In the genomic region with DNA sequence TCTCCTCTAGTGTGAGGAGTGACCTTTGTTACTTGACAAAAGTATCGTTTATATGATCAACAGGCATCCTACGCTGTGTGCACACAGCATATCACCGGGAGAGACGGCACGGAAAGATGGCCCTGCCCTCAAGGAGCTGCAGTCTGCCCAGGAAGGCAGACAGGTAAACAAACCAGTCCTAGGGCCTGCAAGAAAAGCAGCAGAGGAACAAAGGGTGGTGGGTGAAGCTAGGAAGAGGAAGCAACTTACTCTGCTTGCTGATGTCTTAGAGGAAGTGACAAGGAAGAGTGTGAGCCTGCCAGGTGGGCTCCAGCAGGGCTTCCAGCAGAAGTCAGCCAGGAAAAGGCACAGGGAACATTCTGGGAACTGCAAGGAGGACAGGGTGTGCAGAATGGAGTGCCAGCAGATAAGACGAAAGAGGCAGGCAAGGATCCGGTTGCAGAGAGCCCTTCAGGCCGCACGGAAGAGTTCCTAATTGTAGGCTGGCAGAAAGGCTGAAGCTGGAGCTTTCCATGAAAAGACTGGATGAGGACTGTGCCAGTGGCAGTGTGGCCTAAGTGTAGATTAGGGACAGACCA, we compare ENCODE assay signal across 9 cellular contexts.
DNase-seq lines count a peak whose midpoint lies in the region; ATAC-seq, FAIRE-seq and TF ChIP-seq lines count a peak whose summit lies in the region.
"Had no signal": no experiment of that assay in that cellular context is flagged by ENCODE, and none has a peak within 500 bp of the region (broad histone marks: within the 10 kb centered on the region; RNA-seq: fewer than 3 reads in every experiment).

No MANE protein-coding gene starts in this region.

- no peaks in the 10 kb centered on the region for H3K27me3 ChIP-seq in layer of hippocampus (ENCODE audit: control insufficient read depth, insufficient read depth, low read length)

- TF ChIP-seq CTCF in D721Med (IDR thresholded peaks at IDR 0.05; ENCODE audit: insufficient read depth, missing control alignments) = no peak

- no peak for FAIRE-seq in D721Med (lab: Jason Lieb, UNC)

- H3K27ac Mint-ChIP-seq in T-helper 17 cell = peak overlapping the region; percentile 97

- H3K4me3 Mint-ChIP-seq in T-helper 17 cell = peak overlapping the region; percentile 97

- H3K36me3 Mint-ChIP-seq in T-helper 17 cell (ENCODE audit: low read depth) = peaks cover 7% of the 10 kb centered on the region

- H3K27ac ChIP-seq in caudate nucleus (ENCODE audit: low read depth, low read length) = peak overlapping the region; percentile 77
- peak overlapping the region; percentile 81 for H3K27ac ChIP-seq in layer of hippocampus (ENCODE audit: low read depth, low read length)
- H3K27ac ChIP-seq: KMS-11 had no signal

- H3K27me3 Mint-ChIP-seq in T-helper 17 cell = no peaks in the 10 kb centered on the region

- H3K9me3 ChIP-seq in T-helper 17 cell (ENCODE audit: control insufficient read depth, low read length, poor library complexity, severe bottlenecking) = no peaks in the 10 kb centered on the region

- ATAC-seq in HG03354 (IDR thresholded peaks at IDR 0.05; ENCODE audit: poor library complexity, severe bottlenecking, unreplicated experiment) = peak; percentile 36
- ATAC-seq in T-helper 17 cell = peak; percentile 77

- H3K4me1 Mint-ChIP-seq in T-helper 17 cell = peaks cover 44% of the 10 kb centered on the region

- DNase-seq in DMS53 treated with DMSO at 0.1 percent for 48 hours (lab: John Stamatoyannopoulos, UW; ENCODE audit: unreplicated experiment) = peak; percentile 40
- DNase-seq in T-helper 17 cell = peak in 2 of 3 donors; percentile 25 to 41
- peak in 11 of 61 donors; percentile 14 to 73 (median 35) for DNase-seq in caudate nucleus (lab: John Stamatoyannopoulos, UW)
- DNase-seq in stimulated activated CD4-positive, alpha-beta T cell treated with anti-CD3 and anti-CD28 coated beads, Interleukin-4, amount 100 ng/mL, for 4 hours = peak; percentile 26 to 41
- DNase-seq in NCI-H128 (lab: John Stamatoyannopoulos, UW; ENCODE audit: unreplicated experiment) = no peak
- DNase-seq in D721Med (ENCODE audit: insufficient read length, low spot score) = no peak

Comparison
In these comparisons a context has a peak if more than half of its experiments do, and no peak if none do; other contexts are left out.
1. DNase-seq: peak in DMS53 treated with DMSO at 0.1 percent for 48 hours (single experiment), T-helper 17 cell (2 of 3) and stimulated activated CD4-positive, alpha-beta T cell treated with anti-CD3 and anti-CD28 coated beads, Interleukin-4, amount 100 ng/mL, for 4 hours (2 of 2); none in NCI-H128 (single experiment) and D721Med (single experiment).